8 cellular contexts compared by ENCODE assay signal in the genomic region with DNA sequence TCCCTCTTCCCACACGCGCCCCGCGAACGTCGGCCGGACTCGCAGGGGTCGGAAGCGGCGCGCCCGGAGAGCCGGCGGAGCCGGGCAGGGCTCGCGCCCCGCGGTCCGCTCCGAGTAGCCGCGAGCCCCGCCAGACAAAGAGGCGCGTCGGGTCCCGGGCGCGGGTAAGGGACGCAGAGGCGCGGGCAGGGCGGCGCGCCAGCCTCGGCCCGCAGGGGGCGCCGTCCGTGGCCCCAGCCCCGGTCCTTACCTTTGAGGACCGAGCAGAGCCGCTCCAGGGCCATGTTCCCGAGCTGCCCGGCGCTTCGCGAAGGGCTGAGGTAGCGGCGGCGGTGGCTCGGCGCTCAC. TPM values are rescaled to one million over a fixed set of nuclear protein-coding genes. Genes with fewer than 3 reads are reported as not detected.
DNase-seq lines count a peak whose midpoint lies in the region; TF ChIP-seq lines count a peak whose summit lies in the region.

No MANE protein-coding gene starts in this region.

- no peaks in the 10 kb centered on the region for H3K9me3 ChIP-seq in SK-N-MC (ENCODE audit: low read depth, low read length)

- H3K27me3 ChIP-seq in H7 (ENCODE audit: control insufficient read depth, insufficient read depth, low read length), result peaks cover 23% of the 10 kb centered on the region

- no peaks in the 10 kb centered on the region for H3K36me3 Mint-ChIP-seq in activated naive CD4-positive, alpha-beta T cell treated with anti-CD3 and anti-CD28 coated beads, Interleukin-2, amount 10 ng/mL, durations not matched to agents 7 days and 5 days

- H3K4me3 Mint-ChIP-seq in activated naive CD4-positive, alpha-beta T cell treated with anti-CD3 and anti-CD28 coated beads, Interleukin-2, amount 10 ng/mL, durations not matched to agents 7 days and 5 days, result peak overlapping the region; percentile 61

- H3K9me3 Mint-ChIP-seq in activated naive CD4-positive, alpha-beta T cell treated with anti-CD3 and anti-CD28 coated beads, Interleukin-2, amount 10 ng/mL, durations not matched to agents 7 days and 5 days, result no peaks in the 10 kb centered on the region

- POLR2A ChIA-PET in GM10248 (lab: Yijun Ruan, JAX), result interaction anchor here (0.6 to 1.4 kb wide), 3 partner anchors 30 to 1024 kb away, joined by 3 to 6 read pairs (median 5); no protein-coding TSS in a partner anchor

- no peak overlapping the region for H3K27ac Mint-ChIP-seq in activated naive CD4-positive, alpha-beta T cell treated with anti-CD3 and anti-CD28 coated beads, Interleukin-2, amount 10 ng/mL, durations not matched to agents 7 days and 5 days

- intact Hi-C loops in cardiac septum (cut with DNase I), result loop anchor here (5.0 to 10.0 kb wide), 4 partner anchors 106 to 1014 kb away; a partner anchor contains a TSS

- CTCF ChIA-PET in GM10248 (lab: Yijun Ruan, JAX), result interaction anchor here (0.7 to 8.5 kb wide), 55 partner anchors 11 to 1489 kb away, joined by 3 to 90 read pairs (median 4); a partner anchor contains a TSS
- CTCF ChIA-PET in activated naive CD4-positive, alpha-beta T cell treated with anti-CD3 and anti-CD28 coated beads, Interleukin-2, amount 10 ng/mL, durations not matched to agents 7 days and 5 days (lab: Charles Lee), result interaction anchor here (0.8 to 5.1 kb wide), 21 partner anchors 12 to 1022 kb away, joined by 3 to 41 read pairs (median 3); a partner anchor contains a TSS

- peak; percentile 87 for TF ChIP-seq CTCF in GM10248 (IDR thresholded peaks at IDR 0.05; ENCODE audit: control extremely low read depth, extremely low read depth, low read depth, missing control alignments)

- H3K27me3 Mint-ChIP-seq in activated naive CD4-positive, alpha-beta T cell treated with anti-CD3 and anti-CD28 coated beads, Interleukin-2, amount 10 ng/mL, durations not matched to agents 7 days and 5 days, result peaks cover 36% of the 10 kb centered on the region

- H3K36me3 ChIP-seq in H7 (replicated peaks; ENCODE audit: control insufficient read depth, insufficient read depth, low read length), result no peaks in the 10 kb centered on the region
- H3K36me3 ChIP-seq in SK-N-MC (ENCODE audit: insufficient read depth, low read length), result no peaks in the 10 kb centered on the region

- peak overlapping the region; percentile 65 for H3K4me3 ChIP-seq in H7 (ENCODE audit: insufficient read depth, low read depth, low read length)
- H3K4me3 ChIP-seq in SK-N-MC, result peak overlapping the region; percentile 76

- H3K9ac ChIP-seq in SK-N-MC (ENCODE audit: insufficient read length), result peak overlapping the region; percentile 64

- peaks cover 24% of the 10 kb centered on the region for H3K4me1 Mint-ChIP-seq in activated naive CD4-positive, alpha-beta T cell treated with anti-CD3 and anti-CD28 coated beads, Interleukin-2, amount 10 ng/mL, durations not matched to agents 7 days and 5 days

- DNase-seq in GM10248 (ENCODE audit: extremely low spot score) (peak; percentile 88), H7 (peak; percentile 91), Kasumi-1 (lab: John Stamatoyannopoulos, UW) (peak; percentile 88 to 92), SK-N-MC (ENCODE audit: low read depth, low spot score) (no peak), cardiac septum (ENCODE audit: low spot score) (peak; percentile 77), putamen (ENCODE audit: low spot score) (peak; percentile 36), hippocampal formation (lab: John Stamatoyannopoulos, UW) (no peak)
- peak; percentile 71 for DNase-seq in activated naive CD4-positive, alpha-beta T cell treated with anti-CD3 and anti-CD28 coated beads, Interleukin-2, amount 10 ng/mL, durations not matched to agents 7 days and 5 days

- no peak overlapping the region for H3K27ac ChIP-seq in SK-N-MC

RNA-seq across cellular contexts. Expression of a gene that starts 0.4 kb away (rescaled TPM):
- 16.7 and 38.2 TPM in 2 replicates for total RNA-seq in H7 (2014; rRNA removed; shearing (Covaris generic))
- total RNA-seq in cardiac septum, result 1.4 TPM

Comparison
In these comparisons a context has a peak if more than half of its experiments do, and no peak if none do; other contexts are left out.
1. DNase-seq: peak in GM10248 (single experiment), H7 (single experiment), Kasumi-1 (2 of 2), activated naive CD4-positive, alpha-beta T cell treated with anti-CD3 and anti-CD28 coated beads, Interleukin-2, amount 10 ng/mL, durations not matched to agents 7 days and 5 days (single experiment), cardiac septum (single experiment) and putamen (single experiment); none in SK-N-MC (single experiment) and hippocampal formation (0 of 2).